25 cellular contexts compared by ENCODE assay signal in the genomic region with DNA sequence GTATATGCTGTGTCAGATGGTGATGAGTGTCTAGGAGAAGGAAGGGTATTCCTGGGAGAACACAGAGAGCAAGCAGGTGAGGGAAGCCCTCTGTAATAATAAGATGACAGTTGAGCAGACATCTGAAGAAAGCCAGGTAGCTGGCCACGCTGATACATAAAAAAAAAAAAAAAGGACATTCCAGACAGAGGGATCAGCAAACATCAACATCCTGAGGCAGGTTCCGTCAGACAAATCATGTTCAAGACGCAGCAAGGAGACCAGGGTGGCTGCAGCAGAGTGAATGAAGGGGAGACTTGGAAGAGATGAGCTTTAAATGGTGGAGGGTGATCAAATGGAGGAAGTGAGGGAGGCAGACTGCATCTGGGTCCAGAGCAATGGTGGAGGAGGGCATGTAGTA.
"Had no signal": no experiment of that assay in that cellular context is flagged by ENCODE, and none has a peak within 500 bp of the region (broad histone marks: within the 10 kb centered on the region; RNA-seq: fewer than 3 reads in every experiment).

No MANE protein-coding gene starts in this region.

- H3K27me3 Mint-ChIP-seq: dendritic cell treated with granulocyte-macrophage colony-stimulating factor and Interleukin-4, amounts not matched to agents 40 ng/mL and 50 ng/mL, for 4 days had no signal

- H3K9me3 Mint-ChIP-seq: dendritic cell treated with granulocyte-macrophage colony-stimulating factor and Interleukin-4, amounts not matched to agents 40 ng/mL and 50 ng/mL, for 4 days; endodermal cell; memory B cell; neural crest cell; stimulated activated naive CD8-positive, alpha-beta T cell treated with anti-CD3 and anti-CD28 coated beads, Interleukin-15, Interleukin-2, amounts not matched to agents 100 ng/mL and 50 ng/mL, for 24 hours had no signal

- H3K9ac ChIP-seq: parathyroid adenoma had no signal

- DNase-seq: colonic mucosa; effector CD8-positive, alpha-beta T cell; endodermal cell; gastrocnemius medialis; head of caudate nucleus; kidney; natural killer cell; psoas muscle; right cardiac atrium; stimulated activated CD4-positive, alpha-beta T cell treated with anti-CD3 and anti-CD28 coated beads, Interleukin-15, amount 100 ng/mL, for 24 hours; stimulated activated CD4-positive, alpha-beta T cell treated with anti-CD3 and anti-CD28 coated beads, Interleukin-2, amount 100 ng/mL, for 48 hours; stimulated activated naive B cell treated with anti-CD40 and anti-IgM and Interleukin-4, amounts not matched to agents 10 μg/mL and 1 μg/mL and 100 μg/mL, for 72 hours; upper lobe of right lung had no signal

- H3K36me3 Mint-ChIP-seq: memory B cell; natural killer cell; stimulated activated naive B cell treated with anti-CD40 and anti-IgM and Interleukin-4, amounts not matched to agents 10 μg/mL and 1 μg/mL and 100 μg/mL, for 72 hours had no signal

- H3K4me3 Mint-ChIP-seq: dendritic cell treated with granulocyte-macrophage colony-stimulating factor and Interleukin-4, amounts not matched to agents 40 ng/mL and 50 ng/mL, for 4 days; endodermal cell; memory B cell; natural killer cell; neural crest cell; stimulated activated naive B cell treated with anti-CD40 and anti-IgM and Interleukin-4, amounts not matched to agents 10 μg/mL and 1 μg/mL and 100 μg/mL, for 72 hours; stimulated activated naive CD8-positive, alpha-beta T cell treated with anti-CD3 and anti-CD28 coated beads, Interleukin-15, Interleukin-2, amounts not matched to agents 100 ng/mL and 50 ng/mL, for 24 hours had no signal

- H3K4me1 ChIP-seq: colonic mucosa, gastrocnemius medialis, parathyroid adenoma, psoas muscle, tibial nerve, upper lobe of right lung, vagina had no signal

- ATAC-seq: gastrocnemius medialis; left lobe of liver; natural killer cell; psoas muscle; right cardiac atrium; stimulated activated naive B cell treated with anti-CD40 and anti-IgM and Interleukin-4, amounts not matched to agents 10 μg/mL and 1 μg/mL and 100 μg/mL, for 72 hours; upper lobe of right lung had no signal

- H3K9me3 ChIP-seq: colonic mucosa, gastrocnemius medialis, neutrophil, psoas muscle, thoracic aorta, tibial nerve, upper lobe of right lung, vagina had no signal

- FAIRE-seq: kidney had no signal

- H3K27ac Mint-ChIP-seq: dendritic cell treated with granulocyte-macrophage colony-stimulating factor and Interleukin-4, amounts not matched to agents 40 ng/mL and 50 ng/mL, for 4 days; endodermal cell; memory B cell; natural killer cell; stimulated activated naive B cell treated with anti-CD40 and anti-IgM and Interleukin-4, amounts not matched to agents 10 μg/mL and 1 μg/mL and 100 μg/mL, for 72 hours; stimulated activated naive CD8-positive, alpha-beta T cell treated with anti-CD3 and anti-CD28 coated beads, Interleukin-15, Interleukin-2, amounts not matched to agents 100 ng/mL and 50 ng/mL, for 24 hours had no signal

- H3K4me1 Mint-ChIP-seq: natural killer cell, neural crest cell had no signal

- H3K27me3 ChIP-seq: colonic mucosa, gastrocnemius medialis, tibial nerve, upper lobe of right lung, vagina had no signal

- H2AFZ ChIP-seq: parathyroid adenoma had no signal

- H3K79me2 ChIP-seq: parathyroid adenoma had no signal

- H3K36me3 ChIP-seq: colonic mucosa, gastrocnemius medialis, neutrophil, thoracic aorta, tibial nerve, upper lobe of right lung, vagina had no signal

- H3K27ac ChIP-seq: colonic mucosa, gastrocnemius medialis, neutrophil, parathyroid adenoma, psoas muscle, skin epidermis, thoracic aorta, tibial nerve, upper lobe of right lung, vagina had no signal

- H3K4me3 ChIP-seq: colonic mucosa, gastrocnemius medialis, lung, psoas muscle, skin epidermis, thoracic aorta, tibial nerve, upper lobe of right lung, vagina had no signal
